20 cellular contexts compared by ENCODE assay signal in the genomic region with DNA sequence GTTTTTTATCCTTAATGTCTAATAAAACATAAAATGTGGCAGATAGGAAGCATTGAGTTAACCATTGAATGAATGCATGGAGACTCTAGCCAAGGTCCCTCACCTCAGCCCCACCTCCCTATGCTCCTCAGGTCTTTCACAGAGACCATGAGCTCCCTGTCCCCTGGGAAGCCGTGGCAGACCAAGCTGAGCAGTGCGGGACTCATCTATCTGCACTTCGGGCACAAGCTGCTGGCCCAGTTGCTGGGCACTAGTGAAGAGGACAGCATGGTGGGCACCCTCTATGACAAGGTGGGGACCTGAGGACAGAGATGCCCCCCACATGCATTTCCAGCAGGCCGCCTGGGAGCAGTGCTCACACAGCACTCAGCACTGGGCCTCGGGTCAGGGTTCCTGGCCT. TPM values are rescaled to one million over a fixed set of nuclear protein-coding genes. Genes with fewer than 3 reads are reported as not detected.
A peak's percentile ranks its signal among the peaks of the same experiment; 100 is the strongest.
DNase-seq lines count a peak whose midpoint lies in the region; ATAC-seq and TF ChIP-seq lines count a peak whose summit lies in the region.
"Had no signal": no experiment of that assay in that cellular context is flagged by ENCODE, and none has a peak within 500 bp of the region (broad histone marks: within the 10 kb centered on the region; RNA-seq: fewer than 3 reads in every experiment).

No MANE protein-coding gene starts in this region.

- TF ChIP-seq CTCF in Loucy (conservative IDR thresholded peaks at IDR 0.05; ENCODE audit: low read length) (no peak), neural crest cell (conservative IDR thresholded peaks at IDR 0.05) (no peak), right atrium auricular region (IDR thresholded peaks at IDR 0.05) (no peak)

- peak overlapping the region; percentile 31 for H3K9ac ChIP-seq in Loucy (ENCODE audit: low read depth, low read length, poor library complexity, severe bottlenecking)
- H3K9ac ChIP-seq in adipocyte (ENCODE audit: low read length): peak overlapping the region; percentile 11

- H3K9me2 ChIP-seq in Loucy (replicated peaks; ENCODE audit: low read depth, low read length): no peaks in the 10 kb centered on the region

- peak overlapping the region; percentile 10 for H3K4me2 ChIP-seq in Loucy (ENCODE audit: low read depth, low read length, poor library complexity, severe bottlenecking)

- H3K4me3 Mint-ChIP-seq in activated CD4-positive, alpha-beta T cell treated with anti-CD3 and anti-CD28 coated beads for 36 hours: no peak overlapping the region
- no peak overlapping the region for H3K4me3 Mint-ChIP-seq in activated CD4-positive, alpha-beta T cell treated with anti-CD3 and anti-CD28 coated beads, Interleukin-2, amount 10 ng/mL, durations not matched to agents 7 days and 5 days
- peak overlapping the region; percentile 61 for H3K4me3 Mint-ChIP-seq in neural crest cell

- H3K27ac ChIP-seq in right atrium auricular region: no peak overlapping the region
- H3K27ac ChIP-seq: cardiac muscle cell, Peyer's patch, psoas muscle, upper lobe of right lung had no signal

- H3K36me3 ChIP-seq in Loucy (ENCODE audit: insufficient read depth, low read length): peaks cover 27% of the 10 kb centered on the region; the same call in 1 of the 2 replicates
- peaks cover 52% of the 10 kb centered on the region for H3K36me3 ChIP-seq in adipocyte (ENCODE audit: control insufficient read depth, insufficient read depth, low read length, severe bottlenecking)
- H3K36me3 ChIP-seq in right atrium auricular region: peaks cover 36% of the 10 kb centered on the region

- H3K4me1 ChIP-seq in Loucy (ENCODE audit: insufficient read depth, low read length, poor library complexity, severe bottlenecking) (peaks cover 20% of the 10 kb centered on the region), adipocyte (ENCODE audit: control insufficient read depth, insufficient read depth, low read length) (peaks cover 42% of the 10 kb centered on the region), right atrium auricular region (peaks cover 0 to 32% of the 10 kb centered on the region in 2 donors)

- DNase-seq in activated CD4-positive, alpha-beta T cell treated with anti-CD3 and anti-CD28 coated beads for 36 hours: no peak
- DNase-seq in activated CD4-positive, alpha-beta T cell treated with anti-CD3 and anti-CD28 coated beads, Interleukin-2, amount 10 ng/mL, durations not matched to agents 7 days and 5 days: no peak
- DNase-seq in adipocyte (ENCODE audit: low read depth): no peak
- DNase-seq in neural crest cell (ENCODE audit: low read depth, low spot score): no peak
- no peak for DNase-seq in right atrium auricular region (ENCODE audit: low spot score)
- DNase-seq in AG20443 (ENCODE audit: low spot score): no peak
- no peak for DNase-seq in kidney glomerular epithelial cell (lab: John Stamatoyannopoulos, UW)
- DNase-seq: activated CD4-positive, alpha-beta T cell treated with anti-CD3 and anti-CD28 coated beads, Interleukin-2, amount 50 U/mL, for 4 hours; activated gamma-delta T cell treated with Interleukin-2 at 50 U/mL for 16 hours; dorsolateral prefrontal cortex; H9; NCI-H2227 treated with DMSO at 0.1 percent for 48 hours; Peyer's patch; stimulated activated CD4-positive, alpha-beta T cell treated with anti-CD3 and anti-CD28 coated beads, Interleukin-12 subunit alpha, Interleukin-12 subunit beta, amount 100 ng/mL, for 4 hours; upper lobe of right lung had no signal

- peaks cover 45% of the 10 kb centered on the region for H3K4me1 Mint-ChIP-seq in activated CD4-positive, alpha-beta T cell treated with anti-CD3 and anti-CD28 coated beads for 36 hours
- peaks cover 40% of the 10 kb centered on the region for H3K4me1 Mint-ChIP-seq in activated CD4-positive, alpha-beta T cell treated with anti-CD3 and anti-CD28 coated beads, Interleukin-2, amount 10 ng/mL, durations not matched to agents 7 days and 5 days
- H3K4me1 Mint-ChIP-seq in neural crest cell: peaks cover 38% of the 10 kb centered on the region

- no peaks in the 10 kb centered on the region for H3K27me3 ChIP-seq in Loucy (ENCODE audit: insufficient read depth, low read length, poor library complexity, severe bottlenecking)
- H3K27me3 ChIP-seq in adipocyte (replicated peaks; ENCODE audit: control insufficient read depth, insufficient read depth, low read length): no peaks in the 10 kb centered on the region
- no peaks in the 10 kb centered on the region for H3K27me3 ChIP-seq in right atrium auricular region
- H3K27me3 ChIP-seq: cardiac muscle cell, dorsolateral prefrontal cortex, Peyer's patch, upper lobe of right lung had no signal

- CTCF ChIA-PET in activated CD4-positive, alpha-beta T cell treated with anti-CD3 and anti-CD28 coated beads for 36 hours (lab: Charles Lee): interaction anchor here (0.6 to 11.7 kb wide), 4 partner anchors 16 to 237 kb away, joined by 3 to 166 read pairs (median 4); a partner anchor contains a TSS
- CTCF ChIA-PET in activated CD4-positive, alpha-beta T cell treated with anti-CD3 and anti-CD28 coated beads, Interleukin-2, amount 10 ng/mL, durations not matched to agents 7 days and 5 days (lab: Charles Lee): interaction anchor here (0.7 to 3.2 kb wide), 6 partner anchors 8 to 18 kb away, joined by 3 to 16 read pairs (median 4); a partner anchor contains a TSS

- peaks cover 19% of the 10 kb centered on the region for H3K79me2 ChIP-seq in Loucy (ENCODE audit: insufficient read depth, low read length)

- POLR2A ChIA-PET in activated CD4-positive, alpha-beta T cell treated with anti-CD3 and anti-CD28 coated beads for 36 hours (lab: Charles Lee): no interaction called here
- POLR2A ChIA-PET in activated CD4-positive, alpha-beta T cell treated with anti-CD3 and anti-CD28 coated beads, Interleukin-2, amount 10 ng/mL, durations not matched to agents 7 days and 5 days (lab: Charles Lee): no interaction called here

- intact Hi-C loops in activated CD4-positive, alpha-beta T cell treated with anti-CD3 and anti-CD28 coated beads for 36 hours (cut with DNase I, micrococcal nuclease): no loop called here

- H3K4me3 ChIP-seq in Loucy (ENCODE audit: low read length, poor library complexity, severe bottlenecking): no peak overlapping the region
- H3K4me3 ChIP-seq in adipocyte (ENCODE audit: low read length): no peak overlapping the region
- no peak overlapping the region for H3K4me3 ChIP-seq in right atrium auricular region
- H3K4me3 ChIP-seq: cardiac muscle cell, Peyer's patch, psoas muscle, upper lobe of right lung had no signal

- no peak overlapping the region for H2AFZ ChIP-seq in Loucy (ENCODE audit: low read length)

- H3K9me3 ChIP-seq in Loucy (ENCODE audit: insufficient read depth, low read depth, low read length): no peaks in the 10 kb centered on the region
- no peaks in the 10 kb centered on the region for H3K9me3 ChIP-seq in adipocyte (ENCODE audit: control insufficient read depth, low read length)
- H3K9me3 ChIP-seq in right atrium auricular region: no peaks in the 10 kb centered on the region
- H3K9me3 ChIP-seq: Peyer's patch, psoas muscle, upper lobe of right lung had no signal

- H3K36me3 Mint-ChIP-seq in activated CD4-positive, alpha-beta T cell treated with anti-CD3 and anti-CD28 coated beads for 36 hours (ENCODE audit: low read depth): peaks cover 49% of the 10 kb centered on the region
- peaks cover 38% of the 10 kb centered on the region for H3K36me3 Mint-ChIP-seq in activated CD4-positive, alpha-beta T cell treated with anti-CD3 and anti-CD28 coated beads, Interleukin-2, amount 10 ng/mL, durations not matched to agents 7 days and 5 days (ENCODE audit: low read depth)
- H3K36me3 Mint-ChIP-seq in neural crest cell (ENCODE audit: low read depth): peaks cover 13% of the 10 kb centered on the region

- no peaks in the 10 kb centered on the region for H3K9me3 Mint-ChIP-seq in activated CD4-positive, alpha-beta T cell treated with anti-CD3 and anti-CD28 coated beads for 36 hours (ENCODE audit: low read depth)
- H3K9me3 Mint-ChIP-seq in activated CD4-positive, alpha-beta T cell treated with anti-CD3 and anti-CD28 coated beads, Interleukin-2, amount 10 ng/mL, durations not matched to agents 7 days and 5 days: no peaks in the 10 kb centered on the region
- no peaks in the 10 kb centered on the region for H3K9me3 Mint-ChIP-seq in neural crest cell
- H3K9me3 Mint-ChIP-seq: H9 had no signal

- ATAC-seq in activated CD4-positive, alpha-beta T cell treated with anti-CD3 and anti-CD28 coated beads for 36 hours: no peak
- ATAC-seq: psoas muscle, upper lobe of right lung had no signal

- no peaks in the 10 kb centered on the region; the same call in 1 of the 2 replicates for H3F3A ChIP-seq in Loucy (ENCODE audit: low read depth)

- H3K27ac Mint-ChIP-seq in activated CD4-positive, alpha-beta T cell treated with anti-CD3 and anti-CD28 coated beads for 36 hours: peak overlapping the region; percentile 62
- H3K27ac Mint-ChIP-seq in activated CD4-positive, alpha-beta T cell treated with anti-CD3 and anti-CD28 coated beads, Interleukin-2, amount 10 ng/mL, durations not matched to agents 7 days and 5 days: no peak overlapping the region
- H3K27ac Mint-ChIP-seq in neural crest cell (ENCODE audit: unreplicated experiment): no peak overlapping the region

- no peaks in the 10 kb centered on the region for H3K27me3 Mint-ChIP-seq in activated CD4-positive, alpha-beta T cell treated with anti-CD3 and anti-CD28 coated beads for 36 hours
- H3K27me3 Mint-ChIP-seq in activated CD4-positive, alpha-beta T cell treated with anti-CD3 and anti-CD28 coated beads, Interleukin-2, amount 10 ng/mL, durations not matched to agents 7 days and 5 days: no peaks in the 10 kb centered on the region
- no peaks in the 10 kb centered on the region for H3K27me3 Mint-ChIP-seq in neural crest cell (ENCODE audit: low read depth)

- peaks cover 3% of the 10 kb centered on the region for H4K20me1 ChIP-seq in Loucy (ENCODE audit: insufficient read depth, low read length, poor library complexity, severe bottlenecking)

RNA-seq across cellular contexts. Expression of a gene that starts 3.4 kb away (rescaled TPM):
- 10 to 100 TPM; 61.9 to 68.8 TPM for total RNA-seq in activated CD4-positive, alpha-beta T cell treated with anti-CD3 and anti-CD28 coated beads for 36 hours
- 10 to 100 TPM; 47.9 to 56.4 TPM for total RNA-seq in activated CD4-positive, alpha-beta T cell treated with anti-CD3 and anti-CD28 coated beads, Interleukin-2, amount 10 ng/mL, durations not matched to agents 7 days and 5 days
- total RNA-seq in neural crest cell (67.1 and 72.7 TPM in 2 replicates), right atrium auricular region (10 to 100 TPM; 26.9 to 28.3 TPM)

RNA-seq across cellular contexts. Expression of a gene that starts 7.6 kb away (rescaled TPM):
- total RNA-seq in activated CD4-positive, alpha-beta T cell treated with anti-CD3 and anti-CD28 coated beads for 36 hours: 100 to 1,000 TPM; 253 to 322 TPM
- total RNA-seq in activated CD4-positive, alpha-beta T cell treated with anti-CD3 and anti-CD28 coated beads, Interleukin-2, amount 10 ng/mL, durations not matched to agents 7 days and 5 days: 100 to 1,000 TPM; 305 to 335 TPM
- 324 and 326 TPM in 2 replicates for total RNA-seq in neural crest cell
- total RNA-seq in right atrium auricular region: 100 to 1,000 TPM; 416 to 549 TPM

RNA-seq across cellular contexts. Expression of a gene that starts 18.5 kb away (rescaled TPM):
- 10 to 100 TPM; 65.5 to 72.5 TPM for total RNA-seq in activated CD4-positive, alpha-beta T cell treated with anti-CD3 and anti-CD28 coated beads for 36 hours
- 10 to 100 TPM; 59.1 to 63.0 TPM for total RNA-seq in activated CD4-positive, alpha-beta T cell treated with anti-CD3 and anti-CD28 coated beads, Interleukin-2, amount 10 ng/mL, durations not matched to agents 7 days and 5 days
- 94.1 and 95.1 TPM in 2 replicates for total RNA-seq in neural crest cell
- total RNA-seq in right atrium auricular region: 10 to 100 TPM; 30.4 to 30.8 TPM

RNA-seq across cellular contexts. Expression of a gene that starts 33.3 kb away (rescaled TPM):
- total RNA-seq in activated CD4-positive, alpha-beta T cell treated with anti-CD3 and anti-CD28 coated beads for 36 hours: not detected
- total RNA-seq in activated CD4-positive, alpha-beta T cell treated with anti-CD3 and anti-CD28 coated beads, Interleukin-2, amount 10 ng/mL, durations not matched to agents 7 days and 5 days: not detected
- total RNA-seq in neural crest cell: 0.07 TPM in 1 of 2 replicates, not detected in the other
- not detected for total RNA-seq in right atrium auricular region
- total RNA-seq: H9, lower leg skin, M059J, Peyer's patch, psoas muscle, upper lobe of right lung had no signal

RNA-seq across cellular contexts. Expression of a gene that starts 34.8 kb away (rescaled TPM):
- 10 to 100 TPM; 60.8 to 66.9 TPM for total RNA-seq in activated CD4-positive, alpha-beta T cell treated with anti-CD3 and anti-CD28 coated beads for 36 hours
- 100 to 1,000 TPM; 107 to 125 TPM for total RNA-seq in activated CD4-positive, alpha-beta T cell treated with anti-CD3 and anti-CD28 coated beads, Interleukin-2, amount 10 ng/mL, durations not matched to agents 7 days and 5 days
- total RNA-seq in neural crest cell (56.3 and 65.8 TPM in 2 replicates), right atrium auricular region (under 1 TPM; 0.12 to 0.59 TPM)
